In genomic region chr22:45318558-45319318, GRCh38 we compare ENCODE assay signal across 8 cellular contexts. TPM values are rescaled to one million over a fixed set of nuclear protein-coding genes. Genes with fewer than 3 reads are reported as not detected.
DNase-seq lines count a peak whose midpoint lies in the region; ATAC-seq and TF ChIP-seq lines count a peak whose summit lies in the region.

No MANE protein-coding gene starts in this region.

- peaks cover 19% of the 10 kb centered on the region for H3K79me2 ChIP-seq in ACC112 (ENCODE audit: control insufficient read depth, insufficient read depth, low read length, unreplicated experiment)

- peak overlapping the region; percentile 36 for H3K9ac ChIP-seq in mucosa of stomach (ENCODE audit: low read length)

- DNase-seq in Peyer's patch (peak in 1 of 3 donors; percentile 61), astrocyte of the hippocampus (ENCODE audit: low read depth, low spot score) (peak; percentile 71), vagina (ENCODE audit: extremely low spot score in 2 of 2) (no peak), Ammon's horn (ENCODE audit: low spot score) (no peak), epidermal melanocyte (ENCODE audit: insufficient read length, low spot score) (no peak)

- TF ChIP-seq POLR2A in Peyer's patch (IDR thresholded peaks at IDR 0.05) = no peak
- no peak for TF ChIP-seq POLR2A in vagina (IDR thresholded peaks at IDR 0.05)

- H3K4me3 ChIP-seq in ACC112 (ENCODE audit: low read depth, low read length) (no peak overlapping the region), Peyer's patch (peak overlapping the region; percentile 2 to 16 (median 6)), mucosa of stomach (ENCODE audit: low read length) (no peak overlapping the region), vagina (no peak overlapping the region)

- no peak for TF ChIP-seq CTCF in Peyer's patch (IDR thresholded peaks at IDR 0.05)
- TF ChIP-seq CTCF in vagina (IDR thresholded peaks at IDR 0.05) = no peak

- H3K27ac ChIP-seq in ACC112 (ENCODE audit: low read depth, low read length) (peak overlapping the region; percentile 59), Peyer's patch (peak overlapping the region; percentile 75 to 86 (median 77)), vagina (peak overlapping the region; percentile 87)

- intact Hi-C loops in vagina (cut with DNase I) = loop anchor here (10.0 kb wide), 1 partner anchor 226 kb away; no protein-coding TSS in a partner anchor

- H3K4me1 ChIP-seq in ACC112 (ENCODE audit: control insufficient read depth, insufficient read depth, low read length, unreplicated experiment) (peaks cover 14% of the 10 kb centered on the region), Peyer's patch (peaks cover 0 to 35% (median 10%) of the 10 kb centered on the region in 4 donors), mucosa of stomach (ENCODE audit: control insufficient read depth, insufficient read depth, low read length) (peaks cover 35% of the 10 kb centered on the region), vagina (peaks cover 38% of the 10 kb centered on the region)

- H3K9me3 ChIP-seq in Peyer's patch (no peaks in the 10 kb centered on the region), mucosa of stomach (ENCODE audit: control insufficient read depth, low read length) (no peaks in the 10 kb centered on the region), vagina (no peaks in the 10 kb centered on the region)

- ATAC-seq in GM19395 (IDR thresholded peaks at IDR 0.05; ENCODE audit: unreplicated experiment) = peak; percentile 41

- H3K27me3 ChIP-seq in ACC112 (ENCODE audit: insufficient read depth, low read length) (no peaks in the 10 kb centered on the region), Peyer's patch (no peaks in the 10 kb centered on the region), mucosa of stomach (ENCODE audit: control insufficient read depth, insufficient read depth, low read length) (no peaks in the 10 kb centered on the region), vagina (no peaks in the 10 kb centered on the region)

- H2AFZ ChIP-seq in ACC112 (ENCODE audit: low read length, unreplicated experiment) = no peak overlapping the region

- no peaks in the 10 kb centered on the region for H3K36me3 ChIP-seq in ACC112 (ENCODE audit: insufficient read depth, low read length)
- peaks cover 0 to 21% (median 0%) of the 10 kb centered on the region in 3 donors for H3K36me3 ChIP-seq in Peyer's patch
- no peaks in the 10 kb centered on the region for H3K36me3 ChIP-seq in mucosa of stomach (ENCODE audit: control insufficient read depth, insufficient read depth, low read length)
- H3K36me3 ChIP-seq in vagina = peaks cover 0 to 14% of the 10 kb centered on the region in 2 donors

RNA-seq across cellular contexts. Expression of gene FAM118A, which starts 9.0 kb away (rescaled TPM):
- total RNA-seq in Peyer's patch (1,000 to 10,000 TPM in 1 of 4 donors, 100 to 1,000 TPM in 1, 10 to 100 TPM in 2; 46.4 to 1,083 (median 189) TPM), vagina (49.6 TPM)

RNA-seq across cellular contexts. Expression of gene UPK3A, which starts 34.0 kb away (rescaled TPM):
- total RNA-seq in Peyer's patch (1 to 10 TPM in 1 of 4 donors, not detected in 3; 4.0 TPM), vagina (not detected)

Comparison
In these comparisons a context has a peak if more than half of its experiments do, and no peak if none do; other contexts are left out.
1. H3K4me3 ChIP-seq: peak in Peyer's patch (4 of 4); none in ACC112 (single experiment), mucosa of stomach (single experiment) and vagina (0 of 2).
2. Peak in every context shown above with its lines, with median percentiles within 50 percentile points of each other: H3K27ac ChIP-seq.